In the genomic region with DNA sequence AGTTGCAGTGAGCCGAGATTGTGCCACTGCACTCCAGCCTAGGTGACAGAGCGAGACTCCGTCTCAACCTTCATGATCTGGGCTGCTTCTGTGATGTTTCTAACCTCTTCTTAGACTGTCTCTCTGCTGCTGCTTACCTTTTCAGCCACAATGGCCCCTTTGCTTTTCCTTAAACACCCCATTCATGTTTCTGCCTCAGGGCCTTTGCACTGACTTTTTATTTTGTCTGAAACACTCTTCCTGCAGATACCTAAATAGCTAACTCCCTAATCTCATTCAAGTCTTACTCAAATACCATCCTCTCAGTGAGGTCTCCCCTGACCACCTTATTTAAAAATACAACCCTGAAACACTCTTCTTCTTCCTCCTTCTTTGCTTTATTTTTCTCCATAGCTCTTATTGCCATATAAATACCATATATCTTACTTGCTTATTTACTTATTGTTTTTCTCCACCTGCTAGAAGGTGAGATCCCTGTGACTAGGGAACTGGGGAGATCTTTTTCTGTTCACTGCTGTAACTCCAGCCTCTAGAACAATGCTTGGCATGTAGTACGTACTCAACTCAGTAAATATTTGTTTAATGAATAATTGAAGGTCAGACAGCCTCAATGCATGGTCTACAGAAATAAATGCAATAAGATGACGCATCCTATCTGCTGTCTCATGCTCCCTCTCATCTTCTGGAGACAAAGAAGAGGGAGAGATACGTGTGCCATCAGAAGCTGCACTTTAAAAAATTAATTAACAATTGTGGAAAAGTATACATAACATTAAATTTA, we compare ENCODE assay signal across 16 cellular contexts. TPM values are rescaled to one million over a fixed set of nuclear protein-coding genes. Genes with fewer than 3 reads are reported as not detected.
DNase-seq lines count a peak whose midpoint lies in the region; ATAC-seq and TF ChIP-seq lines count a peak whose summit lies in the region.
"Had no signal": no experiment of that assay in that cellular context is flagged by ENCODE, and none has a peak within 500 bp of the region (broad histone marks: within the 10 kb centered on the region; RNA-seq: fewer than 3 reads in every experiment).

No MANE protein-coding gene starts in this region.

- no peaks in the 10 kb centered on the region for H3K36me3 Mint-ChIP-seq in WTC11
- H3K36me3 Mint-ChIP-seq: activated CD8-positive, alpha-beta memory T cell treated with anti-CD3 and anti-CD28 coated beads, Interleukin-2, amount 10 ng/mL, durations not matched to agents 7 days and 5 days had no signal

- H3K4me1 ChIP-seq in SJSA1 (replicated peaks), result peaks cover 47% of the 10 kb centered on the region
- no peaks in the 10 kb centered on the region for H3K4me1 ChIP-seq in foreskin keratinocyte
- H3K4me1 ChIP-seq in neuronal stem cell (ENCODE audit: control insufficient read depth in 2 of 2, insufficient read depth in 1 of 2, low read depth in 1 of 2, low read length in 2 of 2), result peaks cover 0 to 8% of the 10 kb centered on the region in 2 donors

- H3K23ac ChIP-seq in neuronal stem cell (ENCODE audit: low read depth, low read length, poor library complexity), result no peak overlapping the region

- in situ Hi-C loops in GM13976 (cut with MboI; ENCODE audit: low sequenced_read_pairs, unreplicated experiment), result no loop called here

- peak; percentile 76 for ATAC-seq in foreskin keratinocyte
- ATAC-seq in Right ventricle myocardium inferior, result no peak
- ATAC-seq in WTC11, result no peak
- ATAC-seq: activated CD8-positive, alpha-beta memory T cell treated with anti-CD3 and anti-CD28 coated beads, Interleukin-2, amount 10 ng/mL, durations not matched to agents 7 days and 5 days had no signal

- peaks cover 10% of the 10 kb centered on the region; the same call in 1 of the 2 replicates for H3K27me3 Mint-ChIP-seq in WTC11 (ENCODE audit: low read depth)

- H3K9me3 ChIP-seq in SJSA1 (replicated peaks) (0 out of 2 replicates have a peak, but pooled peaks cover 3% of the 10 kb centered on the region), neuronal stem cell (replicated peaks in 1 of 2; ENCODE audit: control insufficient read depth in 2 of 2, insufficient read depth in 1 of 2, low read depth in 1 of 2, low read length in 2 of 2) (no peaks in the 10 kb centered on the region)
- H3K9me3 ChIP-seq: lower lobe of right lung had no signal

- no CpG with 5 or more reads among the region's 6 CpGs for WGBS in neuronal stem cell (ENCODE audit: extremely low coverage in 2 of 2, insufficient read length in 2 of 2, insufficient replicate concordance in 1 of 2), 2 donors

- no peak overlapping the region for H2BK120ac ChIP-seq in neuronal stem cell (ENCODE audit: low read depth, low read length)

- intact Hi-C loops in Right ventricle myocardium inferior (cut with DNase I), result no loop called here

- H3K14ac ChIP-seq in neuronal stem cell (ENCODE audit: low read length), result no peak overlapping the region

- H3K9ac ChIP-seq in neuronal stem cell (ENCODE audit: low read depth, low read length, poor library complexity), result no peak overlapping the region

- H3K4me3 Mint-ChIP-seq in WTC11, result no peak overlapping the region
- H3K4me3 Mint-ChIP-seq: activated CD8-positive, alpha-beta memory T cell treated with anti-CD3 and anti-CD28 coated beads, Interleukin-2, amount 10 ng/mL, durations not matched to agents 7 days and 5 days; activated naive CD4-positive, alpha-beta T cell treated with anti-CD3 and anti-CD28 coated beads for 36 hours; neural crest cell; stimulated activated naive CD8-positive, alpha-beta T cell treated with anti-CD3 and anti-CD28 coated beads, Interleukin-15, Interleukin-2, amounts not matched to agents 100 ng/mL and 50 ng/mL, for 24 hours had no signal

- H2BK12ac ChIP-seq in neuronal stem cell (ENCODE audit: low read length), result no peak overlapping the region

- H3K4me2 ChIP-seq in neuronal stem cell (ENCODE audit: insufficient read depth, low read length, poor library complexity, severe bottlenecking), result no peak overlapping the region

- H3K4me3 ChIP-seq in SJSA1, result no peak overlapping the region
- no peak overlapping the region for H3K4me3 ChIP-seq in neuronal stem cell (ENCODE audit: low read length in 2 of 2)
- H3K4me3 ChIP-seq: lower lobe of right lung had no signal

- CTCF ChIA-PET in WTC11 (lab: Charles Lee), result no interaction called here

- no peak overlapping the region for H3K18ac ChIP-seq in neuronal stem cell (ENCODE audit: low read length)

- no peak overlapping the region for H2BK15ac ChIP-seq in neuronal stem cell (ENCODE audit: low read length)

- no peak overlapping the region for H4K91ac ChIP-seq in neuronal stem cell (ENCODE audit: low read depth, low read length, poor library complexity)

- H3K36me3 ChIP-seq in SJSA1 (no peaks in the 10 kb centered on the region), neuronal stem cell (replicated peaks in 1 of 2; ENCODE audit: control insufficient read depth in 2 of 2, insufficient read depth in 2 of 2, low read length in 2 of 2) (no peaks in the 10 kb centered on the region)
- H3K36me3 ChIP-seq: lower lobe of right lung had no signal

- H3K4ac ChIP-seq in neuronal stem cell (ENCODE audit: low read length), result no peak overlapping the region

- H3K27me3 ChIP-seq in SJSA1 (replicated peaks), result no peaks in the 10 kb centered on the region
- no peaks in the 10 kb centered on the region for H3K27me3 ChIP-seq in foreskin keratinocyte
- peaks cover 0 to 27% (median 0%) of the 10 kb centered on the region in 3 experiments for H3K27me3 ChIP-seq in neuronal stem cell (ENCODE audit: control insufficient read depth in 3 of 3, insufficient read depth in 3 of 3, low read depth in 1 of 3, low read length in 3 of 3)

- H3K4me1 Mint-ChIP-seq in WTC11, result no peaks in the 10 kb centered on the region

- H3K9me3 Mint-ChIP-seq in WTC11, result no peaks in the 10 kb centered on the region
- H3K9me3 Mint-ChIP-seq: activated naive CD4-positive, alpha-beta T cell treated with anti-CD3 and anti-CD28 coated beads for 36 hours; neural crest cell; stimulated activated naive CD8-positive, alpha-beta T cell treated with anti-CD3 and anti-CD28 coated beads, Interleukin-15, Interleukin-2, amounts not matched to agents 100 ng/mL and 50 ng/mL, for 24 hours had no signal

- H3K27ac Mint-ChIP-seq in WTC11, result no peak overlapping the region
- H3K27ac Mint-ChIP-seq: activated CD8-positive, alpha-beta memory T cell treated with anti-CD3 and anti-CD28 coated beads, Interleukin-2, amount 10 ng/mL, durations not matched to agents 7 days and 5 days; activated naive CD4-positive, alpha-beta T cell treated with anti-CD3 and anti-CD28 coated beads for 36 hours; stimulated activated naive CD8-positive, alpha-beta T cell treated with anti-CD3 and anti-CD28 coated beads, Interleukin-15, Interleukin-2, amounts not matched to agents 100 ng/mL and 50 ng/mL, for 24 hours had no signal

- no peak overlapping the region for H2BK5ac ChIP-seq in neuronal stem cell (ENCODE audit: low read length)

- POLR2A ChIA-PET in WTC11 (lab: Charles Lee), result no interaction called here

- H4K8ac ChIP-seq in neuronal stem cell (ENCODE audit: low read depth, low read length), result no peak overlapping the region

- TF ChIP-seq CTCF in foreskin keratinocyte (conservative IDR thresholded peaks at IDR 0.05) (no peak), WTC11 (IDR thresholded peaks at IDR 0.05) (no peak), GM13976 (IDR thresholded peaks at IDR 0.05; ENCODE audit: borderline replicate concordance, control extremely low read depth, extremely low read depth, insufficient read depth, missing control alignments) (no peak)

- DNase-seq in DMS53 treated with DMSO at 0.1 percent for 48 hours (lab: John Stamatoyannopoulos, UW; ENCODE audit: unreplicated experiment), result peak; percentile 93
- peak; percentile 49 for DNase-seq in LoVo (ENCODE audit: low spot score)
- DNase-seq in SJSA1 (ENCODE audit: low read depth in 1 of 2, low spot score in 2 of 2), result peak in 1 of 2 experiments; percentile 67
- peak; percentile 73 to 84 for DNase-seq in foreskin keratinocyte
- DNase-seq in neuronal stem cell (ENCODE audit: low spot score), result no peak
- no peak for DNase-seq in Right ventricle myocardium inferior (ENCODE audit: missing footprints)
- no peak for DNase-seq in WTC11 (ENCODE audit: low spot score)
- DNase-seq in GM13976 (ENCODE audit: low spot score), result no peak
- DNase-seq: activated CD8-positive, alpha-beta memory T cell treated with anti-CD3 and anti-CD28 coated beads, Interleukin-2, amount 10 ng/mL, durations not matched to agents 7 days and 5 days; activated naive CD4-positive, alpha-beta T cell treated with anti-CD3 and anti-CD28 coated beads for 36 hours; C1 segment of cervical spinal cord; central memory CD4-positive, alpha-beta T cell; lower lobe of right lung; NCI-H446 treated with DMSO at 0.1 percent for 48 hours had no signal

- H3K79me1 ChIP-seq in neuronal stem cell (ENCODE audit: low read depth, low read length), result no peaks in the 10 kb centered on the region

- no peak overlapping the region for H2AFZ ChIP-seq in neuronal stem cell (ENCODE audit: low read length)

- no peak overlapping the region for H2AK5ac ChIP-seq in neuronal stem cell (ENCODE audit: low read depth, low read length)

- H3K27ac ChIP-seq in SJSA1 (peak overlapping the region; percentile 4; the same call in 1 of the 2 replicates), foreskin keratinocyte (no peak overlapping the region), neuronal stem cell (replicated peaks; ENCODE audit: low read length) (no peak overlapping the region)
- H3K27ac ChIP-seq: lower lobe of right lung had no signal

TF ChIP-seq in WTC11, 78 proteins besides CTCF, POLR2A, EP300 and RAD21 (continues in another document):
- TF ChIP-seq TP53 (CRISPR knock-in tag; IDR thresholded peaks at IDR 0.05), result no peak
- no peak for TF ChIP-seq ATF1 (CRISPR knock-in tag; IDR thresholded peaks at IDR 0.05)

RNA-seq across cellular contexts. Expression of gene SETD7, which starts 43.8 kb away (rescaled TPM):
- 13.5 and 22.9 TPM in 2 replicates for total RNA-seq in SJSA1 (2014; rRNA removed; shearing (Covaris generic))
- 30.9 and 32.0 TPM in 2 replicates for total RNA-seq in foreskin keratinocyte
- polyA plus RNA-seq in foreskin keratinocyte, result 7.3 and 8.2 TPM in 2 replicates
- polyA plus RNA-seq in neuronal stem cell (2013, experiment 1 of 2), result 5.9 TPM
- 5.7 TPM for polyA plus RNA-seq in neuronal stem cell (2013, experiment 2 of 2)
- 52.2 TPM for total RNA-seq in Right ventricle myocardium inferior
- total RNA-seq in WTC11 (2021), result 4.6 to 5.6 TPM (median 4.9 TPM) in 3 replicates

Comparison
In these comparisons a context has a peak if more than half of its experiments do, and no peak if none do; other contexts are left out.
1. DNase-seq: peak in DMS53 treated with DMSO at 0.1 percent for 48 hours (single experiment), LoVo (single experiment) and foreskin keratinocyte (2 of 2); none in neuronal stem cell (single experiment), Right ventricle myocardium inferior (single experiment), WTC11 (single experiment) and GM13976 (single experiment).